Comparison of ENCODE assay signal across 1 cellular context in the genomic region with DNA sequence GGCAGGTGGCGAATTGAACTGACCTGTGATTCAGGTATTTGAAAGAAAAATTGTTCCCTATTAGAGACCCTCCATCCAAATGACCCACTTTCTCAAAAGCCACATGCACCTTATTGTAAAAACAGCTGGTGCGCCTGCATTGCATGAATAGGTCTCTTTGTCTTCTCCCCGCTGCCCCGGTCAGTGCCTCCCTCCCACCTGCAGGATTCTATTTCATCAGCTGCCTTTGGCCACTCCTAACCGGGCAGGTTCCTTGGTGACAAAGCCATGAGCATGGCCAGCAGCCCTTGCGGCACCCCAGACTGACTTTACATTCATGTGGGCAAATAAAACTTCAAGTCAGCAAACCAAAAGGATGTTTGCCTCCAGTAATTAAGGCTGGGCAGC.
A peak's percentile ranks its signal among the peaks of the same experiment; 100 is the strongest.
TF ChIP-seq lines count a peak whose summit lies in the region.

No MANE protein-coding gene starts in this region.

TF ChIP-seq in HepG2, 621 proteins besides CTCF, POLR2A, EP300 and RAD21 (continued from another document):
- TF ChIP-seq POLR2G (IDR thresholded peaks at IDR 0.05; ENCODE audit: low read depth, low read length) (peak; percentile 55), NCOR1 (IDR thresholded peaks at IDR 0.05; ENCODE audit: borderline replicate concordance, low read length) (0 out of 2 replicates have a peak, but pooled peaks have one; percentile 41), KLF6 (CRISPR knock-in tag; IDR thresholded peaks at IDR 0.05) (no peak), ZNF143 (CRISPR knock-in tag; IDR thresholded peaks at IDR 0.05) (peak; percentile 64; the same call in 1 of the 2 replicates), YY1 (IDR thresholded peaks at IDR 0.05; ENCODE audit: insufficient read depth, insufficient replicate concordance, low read depth, low read length) (peak; percentile 10), ZMAT3 (CRISPR knock-in tag; conservative IDR thresholded peaks at IDR 0.05) (no peak)
- TF ChIP-seq, protein P1, sequence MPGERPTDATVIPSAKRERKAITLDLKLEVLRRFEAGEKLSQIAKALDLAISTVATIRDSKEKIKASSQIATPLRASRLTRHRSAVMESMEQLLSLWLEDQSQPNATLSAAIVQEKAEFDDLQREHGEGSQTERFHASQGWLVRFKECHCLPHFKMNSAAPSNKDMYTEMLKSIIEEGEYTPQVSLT (CRISPR knock-in tag; IDR thresholded peaks at IDR 0.05; ENCODE audit: borderline replicate concordance, low read depth), result no peak
TF ChIP-seq in HepG2: peak in this region for 65.
